25 cellular contexts compared by ENCODE assay signal in genomic region chr10:87593702-87594101, GRCh38.
DNase-seq lines count a peak whose midpoint lies in the region; ATAC-seq and TF ChIP-seq lines count a peak whose summit lies in the region.
"Had no signal": no experiment of that assay in that cellular context is flagged by ENCODE, and none has a peak within 500 bp of the region (broad histone marks: within the 10 kb centered on the region; RNA-seq: fewer than 3 reads in every experiment).

No MANE protein-coding gene starts in this region.

- H3K4me2 ChIP-seq in GM23338: no peak overlapping the region

- H3K27me3 Mint-ChIP-seq in GM23338 (ENCODE audit: insufficient read depth, low read depth, poor library complexity): peaks cover 2% of the 10 kb centered on the region

- ATAC-seq in GM23338 (no peak), sciatic nerve (peak; percentile 93), HG03196 (IDR thresholded peaks at IDR 0.05; ENCODE audit: unreplicated experiment) (no peak), GM21737 (IDR thresholded peaks at IDR 0.05; ENCODE audit: unreplicated experiment) (no peak)
- ATAC-seq: left colon, right lobe of liver had no signal

- no peaks in the 10 kb centered on the region for H3K27me3 ChIP-seq in GM23338 (ENCODE audit: insufficient read depth)
- H3K27me3 ChIP-seq: adrenal gland, BE2C, cardiac muscle cell, right lobe of liver had no signal

- H3K9me3 Mint-ChIP-seq in GM23338: no peaks in the 10 kb centered on the region
- H3K9me3 Mint-ChIP-seq: nephron; T-helper 1 cell treated with Interleukin-12 subunit alpha and Interleukin-12 subunit beta and Interleukin-4 antibody, amounts not matched to agents 30 μg/mL and 1 μg/mL, for 36 hours had no signal

- H3K4me3 Mint-ChIP-seq in GM23338: no peak overlapping the region
- H3K4me3 Mint-ChIP-seq: nephron; T-helper 1 cell treated with Interleukin-12 subunit alpha and Interleukin-12 subunit beta and Interleukin-4 antibody, amounts not matched to agents 30 μg/mL and 1 μg/mL, for 36 hours had no signal

- no peaks in the 10 kb centered on the region for H3K79me2 ChIP-seq in GM23338 (replicated peaks; ENCODE audit: insufficient read depth)

- H3K4me1 Mint-ChIP-seq in GM23338: no peaks in the 10 kb centered on the region

- peak overlapping the region; percentile 52; the same call in 1 of the 2 replicates for H2AFZ ChIP-seq in GM23338

- in situ Hi-C loops in GM13977 (cut with MboI; ENCODE audit: low pct_unique_long_range_greater_than_20kb, low sequenced_read_pairs, unreplicated experiment): no loop called here

- H3K36me3 Mint-ChIP-seq in GM23338 (ENCODE audit: low read depth): no peaks in the 10 kb centered on the region; the same call in 2 of the 3 replicates

- TF ChIP-seq CTCF in AG10803 (conservative IDR thresholded peaks at IDR 0.05; ENCODE audit: low read length) (no peak), GM23338 (conservative IDR thresholded peaks at IDR 0.05; ENCODE audit: low read depth in 2 of 2) (no peak), GM13977 (IDR thresholded peaks at IDR 0.05; ENCODE audit: extremely low read depth, insufficient read depth, missing control alignments) (no peak)

- no peak overlapping the region for H3K27ac ChIP-seq in GM23338 (ENCODE audit: low read depth)
- H3K27ac ChIP-seq: adrenal gland, cardiac muscle cell, epithelial cell of prostate, WERI-Rb-1 had no signal

- H3K4me3 ChIP-seq in AG10803 (ENCODE audit: low read length): no peak overlapping the region
- H3K4me3 ChIP-seq in GM23338: no peak overlapping the region
- H3K4me3 ChIP-seq: adrenal gland, cardiac muscle cell, right lobe of liver had no signal

- no peak overlapping the region for H3K27ac Mint-ChIP-seq in GM23338
- H3K27ac Mint-ChIP-seq: nephron; T-helper 1 cell treated with Interleukin-12 subunit alpha and Interleukin-12 subunit beta and Interleukin-4 antibody, amounts not matched to agents 30 μg/mL and 1 μg/mL, for 36 hours had no signal

- peaks cover 12% of the 10 kb centered on the region for H3K9me2 ChIP-seq in GM23338 (ENCODE audit: insufficient read depth)

- H4K20me1 ChIP-seq in GM23338 (replicated peaks; ENCODE audit: insufficient read depth): no peaks in the 10 kb centered on the region

- no peaks in the 10 kb centered on the region for H3K36me3 ChIP-seq in GM23338 (ENCODE audit: insufficient read depth)
- H3K36me3 ChIP-seq: adrenal gland, BE2C, cardiac muscle cell, right lobe of liver, WERI-Rb-1 had no signal

- H3K4me1 ChIP-seq in GM23338 (ENCODE audit: insufficient read depth): no peaks in the 10 kb centered on the region
- H3K4me1 ChIP-seq: BE2C had no signal

- H3F3A ChIP-seq in GM23338 (replicated peaks; ENCODE audit: low read depth): no peaks in the 10 kb centered on the region

- DNase-seq in AG10803 (ENCODE audit: low read depth): peak; percentile 87
- DNase-seq in GM23338 (ENCODE audit: low spot score): no peak
- DNase-seq in fibroblast of gingiva (ENCODE audit: low read depth): peak; percentile 92
- no peak for DNase-seq in sciatic nerve (ENCODE audit: low spot score)
- DNase-seq in SIG-M5 (lab: John Stamatoyannopoulos, UW): no peak
- DNase-seq in GM13977 (ENCODE audit: low spot score): no peak
- DNase-seq: activated CD4-positive, alpha-beta T cell treated with anti-CD3 and anti-CD28 coated beads, Interleukin-2, amount 50 U/mL, for 1 hour; activated CD8-positive, alpha-beta memory T cell treated with anti-CD3 and anti-CD28 coated beads, Interleukin-2, amount 50 U/mL, for 4 hours; activated effector memory CD4-positive, alpha-beta T cell treated with Interleukin-2 at 50 U/mL for 16 hours; adrenal gland; BE2C; glutamatergic neuron; GOT3; left colon; NCI-H2171 treated with DMSO at 0.1 percent for 48 hours; NCI-H526 treated with DMSO at 0.1 percent for 48 hours; right lobe of liver; SHP77 treated with DMSO at 0.1 percent for 48 hours; WERI-Rb-1 had no signal

- intact Hi-C loops in sciatic nerve (cut with DNase I): no loop called here

TF ChIP-seq in GM23338, 12 proteins besides CTCF, POLR2A, EP300 and RAD21:
- no peak for TF ChIP-seq ZNF114 (CRISPR knock-in tag; IDR thresholded peaks at IDR 0.05)
- no peak for TF ChIP-seq ETS1 (IDR thresholded peaks at IDR 0.05)

Comparison
In these comparisons a context has a peak if more than half of its experiments do, and no peak if none do; other contexts are left out.
1. DNase-seq: peak in AG10803 (single experiment) and fibroblast of gingiva (single experiment); none in GM23338 (single experiment), sciatic nerve (single experiment), SIG-M5 (single experiment) and GM13977 (single experiment).